2 cellular contexts compared by ENCODE assay signal in genomic region chr22:31048570-31048969, GRCh38.
TF ChIP-seq lines count a peak whose summit lies in the region.

No MANE protein-coding gene starts in this region.

TF ChIP-seq in A549, 52 proteins besides CTCF, POLR2A, EP300 and RAD21:
- TF ChIP-seq NPAS2 (CRISPR knock-in tag; IDR thresholded peaks at IDR 0.05; ENCODE audit: borderline replicate concordance), result no peak
- peak; percentile 59; the same call in 1 of the 2 replicates for TF ChIP-seq USF2 (IDR thresholded peaks at IDR 0.05)

TF ChIP-seq in GM12878, 131 proteins besides CTCF, POLR2A, EP300 and RAD21:
- TF ChIP-seq SREBF1 (IDR thresholded peaks at IDR 0.05; ENCODE audit: low read length), result no peak
- no peak for TF ChIP-seq ZNF622 (IDR thresholded peaks at IDR 0.05)
- peak; percentile 63 for TF ChIP-seq USF1 (IDR thresholded peaks at IDR 0.05; ENCODE audit: borderline replicate concordance, extremely low read length, insufficient read depth, low read depth, low read length)
- TF ChIP-seq ATF3 (IDR thresholded peaks at IDR 0.05; ENCODE audit: borderline replicate concordance, extremely low read depth, low read depth, low read length), result peak; percentile 54; the same call in 1 of the 2 replicates
- TF ChIP-seq ZNF24 (IDR thresholded peaks at IDR 0.05), result no peak
- no peak for TF ChIP-seq RUNX3 (IDR thresholded peaks at IDR 0.05; ENCODE audit: low read length)
- peak; percentile 13; the same call in 1 of the 2 replicates for TF ChIP-seq RAD51 (IDR thresholded peaks at IDR 0.05)
- TF ChIP-seq MYC (IDR thresholded peaks at IDR 0.05; ENCODE audit: insufficient read depth, insufficient read length, insufficient replicate concordance, low read length, severe bottlenecking), result no peak
- peak; percentile 34 for TF ChIP-seq SIX5 (IDR thresholded peaks at IDR 0.05; ENCODE audit: low read depth, low read length, severe bottlenecking)
